ENCODE assay signal across 23 cellular contexts in genomic region chrX:18992829-18993228, GRCh38. TPM values are rescaled to one million over a fixed set of nuclear protein-coding genes. Genes with fewer than 3 reads are reported as not detected.
DNase-seq lines count a peak whose midpoint lies in the region; ATAC-seq, FAIRE-seq and TF ChIP-seq lines count a peak whose summit lies in the region.
"Had no signal": no experiment of that assay in that cellular context is flagged by ENCODE, and none has a peak within 500 bp of the region (broad histone marks: within the 10 kb centered on the region; RNA-seq: fewer than 3 reads in every experiment).

No MANE protein-coding gene starts in this region.

- TF ChIP-seq CTCF in pancreas (IDR thresholded peaks at IDR 0.05), result no peak

- no peaks in the 10 kb centered on the region for H3K9me3 ChIP-seq in SJCRH30 (replicated peaks)
- no peaks in the 10 kb centered on the region for H3K9me3 ChIP-seq in pancreas
- H3K9me3 ChIP-seq: MG63 had no signal

- H3K27ac ChIP-seq in SJCRH30 (peak overlapping the region; percentile 71), epithelial cell of prostate (peak overlapping the region; percentile 97), pancreas (no peak overlapping the region)
- H3K27ac ChIP-seq: C4-2B had no signal

- intact Hi-C loops in pancreas (cut with DNase I), result no loop called here

- H3K4me3 ChIP-seq in SJCRH30, result no peak overlapping the region
- no peak overlapping the region for H3K4me3 ChIP-seq in pancreas
- H3K4me3 ChIP-seq: MG63, PC-9 had no signal

- 41 to 45% methylated on average over 7 of the region's 7 CpGs for WGBS in pancreas, 2 donors

- H3K4me1 ChIP-seq in SJCRH30 (peaks cover 18% of the 10 kb centered on the region), pancreas (no peaks in the 10 kb centered on the region)

- H3K27me3 ChIP-seq in SJCRH30 (no peaks in the 10 kb centered on the region), pancreas (no peaks in the 10 kb centered on the region)
- H3K27me3 ChIP-seq: MG63 had no signal

- ATAC-seq in pancreas (peak; percentile 73 to 92 (median 78)), HG03097 (IDR thresholded peaks at IDR 0.05; ENCODE audit: low FRiP score, unreplicated experiment) (no peak)
- ATAC-seq: CD8-positive, alpha-beta T cell had no signal

- H3K36me3 ChIP-seq in SJCRH30 (no peaks in the 10 kb centered on the region), pancreas (no peaks in the 10 kb centered on the region)
- H3K36me3 ChIP-seq: MG63 had no signal

- DNase-seq in SJCRH30, result peak; percentile 46 to 82
- no peak for DNase-seq in epithelial cell of prostate (ENCODE audit: low read depth, low spot score)
- DNase-seq in pancreas, result peak in 2 of 6 donors; percentile 43 to 45
- no peak for DNase-seq in NCI-H1930 (lab: John Stamatoyannopoulos, UW)
- DNase-seq in NCI-H774 (lab: John Stamatoyannopoulos, UW), result no peak
- DNase-seq in DMS79 treated with DMSO at 0.1 percent for 48 hours (lab: John Stamatoyannopoulos, UW), result no peak
- DNase-seq: CD8-positive, alpha-beta T cell; KG1; MG63; NCI-H1105 treated with DMSO at 0.1 percent for 48 hours; NCI-H146; NCI-H2029; NCI-H446; NCI-H524 treated with DMSO at 0.1 percent for 48 hours; NCI-H82; NK-92 treated with Interleukin-12 subunit alpha and Interleukin-12 subunit beta, amount 100 ng/mL, for 24 hours; PC-9; Right ventricle myocardium superior had no signal

- FAIRE-seq in pancreas (lab: Jason Lieb, UNC), result no peak
- FAIRE-seq: GM18507, H54, HTR-8/SVneo had no signal

RNA-seq across cellular contexts. Expression of gene PHKA2, which starts 8.9 kb away (rescaled TPM):
- total RNA-seq in SJCRH30 (2014; rRNA removed; shearing (Covaris generic)), result 22.4 and 30.3 TPM in 2 replicates
- 10 to 100 TPM; 16.0 to 29.0 (median 21.6) TPM for total RNA-seq in pancreas
- 10 to 100 TPM; 44.7 to 72.7 TPM for polyA plus RNA-seq in pancreas

Comparison
In these comparisons a context has a peak if more than half of its experiments do, and no peak if none do; other contexts are left out.
1. DNase-seq: peak in SJCRH30 (2 of 2); none in epithelial cell of prostate (single experiment), NCI-H1930 (0 of 2), NCI-H774 (single experiment) and DMS79 treated with DMSO at 0.1 percent for 48 hours (single experiment).
2. H3K27ac ChIP-seq: peak in SJCRH30 (single experiment) and epithelial cell of prostate (single experiment); none in pancreas (0 of 4).